Comparison of ENCODE assay signal across 8 cellular contexts in the genomic region with DNA sequence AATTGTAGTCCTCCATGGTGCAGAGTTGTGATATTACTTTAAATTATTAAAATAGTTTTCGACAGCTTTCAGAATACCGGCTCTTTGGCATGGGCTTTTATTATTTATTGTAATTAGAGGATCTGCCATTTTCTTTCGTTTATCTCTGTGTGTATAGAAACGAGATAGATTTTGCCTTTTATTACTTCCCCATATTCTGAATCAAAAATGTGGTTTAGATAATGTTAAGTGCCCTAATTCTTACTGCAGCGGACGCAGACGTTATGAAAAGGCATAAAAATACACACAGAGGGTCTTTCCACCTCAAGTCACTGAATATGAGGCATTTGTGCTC. TPM values are rescaled to one million over a fixed set of nuclear protein-coding genes. Genes with fewer than 3 reads are reported as not detected.
A peak's percentile ranks its signal among the peaks of the same experiment; 100 is the strongest.
DNase-seq lines count a peak whose midpoint lies in the region; ATAC-seq and TF ChIP-seq lines count a peak whose summit lies in the region.

No MANE protein-coding gene starts in this region.

- H3K27me3 ChIP-seq in Peyer's patch (no peaks in the 10 kb centered on the region), psoas muscle (ENCODE audit: insufficient read depth in 3 of 3, low read length in 2 of 3) (no peaks in the 10 kb centered on the region)

- peak overlapping the region; percentile 94 to 97 (median 94) for H3K27ac ChIP-seq in Peyer's patch
- peak overlapping the region; percentile 96 for H3K27ac ChIP-seq in epithelial cell of prostate
- H3K27ac ChIP-seq in psoas muscle = peak overlapping the region; percentile 83

- intact Hi-C loops in psoas muscle (cut with DNase I) = loop anchor here (2.0 to 10.0 kb wide), 4 partner anchors 135 to 348 kb away; no protein-coding TSS in a partner anchor

- H3K36me3 ChIP-seq in Peyer's patch = no peaks in the 10 kb centered on the region
- H3K36me3 ChIP-seq in psoas muscle (ENCODE audit: insufficient read depth in 1 of 2, low read depth in 1 of 2) = no peaks in the 10 kb centered on the region

- H3K9me3 ChIP-seq in Peyer's patch (no peaks in the 10 kb centered on the region), psoas muscle (no peaks in the 10 kb centered on the region)

- ATAC-seq in psoas muscle (no peak), HG03521 (IDR thresholded peaks at IDR 0.05; ENCODE audit: unreplicated experiment) (no peak)

- peaks cover 0 to 38% (median 7%) of the 10 kb centered on the region in 4 donors for H3K4me1 ChIP-seq in Peyer's patch
- H3K4me1 ChIP-seq in psoas muscle = peaks cover 25% of the 10 kb centered on the region

- no peak for TF ChIP-seq CTCF in Peyer's patch (IDR thresholded peaks at IDR 0.05)
- TF ChIP-seq CTCF in psoas muscle (IDR thresholded peaks at IDR 0.05) = no peak

- TF ChIP-seq POLR2A in Peyer's patch (IDR thresholded peaks at IDR 0.05) = no peak

- H3K4me3 ChIP-seq in Peyer's patch (peak overlapping the region; percentile 69 to 84 (median 77)), psoas muscle (peak overlapping the region; percentile 98)

- 14 to 26% (median 18%) methylated on average over 7 of the region's 7 CpGs for WGBS in psoas muscle, 3 donors

- DNase-seq in DMS114 treated with DMSO at 0.1 percent for 48 hours (lab: John Stamatoyannopoulos, UW; ENCODE audit: unreplicated experiment) (peak; percentile 82), Peyer's patch (no peak), epithelial cell of prostate (ENCODE audit: low read depth, low spot score) (no peak), psoas muscle (no peak), superior temporal gyrus (ENCODE audit: extremely low spot score) (no peak), Ammon's horn (ENCODE audit: low spot score) (no peak), NCI-H2107 treated with DMSO at 0.1 percent for 48 hours (lab: John Stamatoyannopoulos, UW; ENCODE audit: unreplicated experiment) (no peak)

RNA-seq across cellular contexts. Expression of a gene that starts 1.9 kb away (rescaled TPM):
- 100 to 1,000 TPM in 1 of 4 donors, 10 to 100 TPM in 3; 10.5 to 167 (median 29.4) TPM for total RNA-seq in Peyer's patch
- 100 to 1,000 TPM in 2 of 4 donors, 10 to 100 TPM in 2; 47.7 to 166 (median 104) TPM for total RNA-seq in psoas muscle
- 10 to 100 TPM in 2 of 3 donors, 1 to 10 TPM in 1; 8.5 to 93.0 (median 75.9) TPM for polyA plus RNA-seq in psoas muscle
